Comparison of ENCODE assay signal across 27 cellular contexts in genomic region chr20:6999381-6999780, GRCh38.
"Had no signal": no experiment of that assay in that cellular context is flagged by ENCODE, and none has a peak within 500 bp of the region (broad histone marks: within the 10 kb centered on the region; RNA-seq: fewer than 3 reads in every experiment).

No MANE protein-coding gene starts in this region.

- DNase-seq: activated CD4-positive, alpha-beta memory T cell treated with anti-CD3 and anti-CD28 coated beads for 36 hours; activated CD4-positive, alpha-beta T cell treated with anti-CD3 and anti-CD28 coated beads for 36 hours; activated CD4-positive, alpha-beta T cell treated with anti-CD3 and anti-CD28 coated beads, Interleukin-2, amount 10 ng/mL, durations not matched to agents 24 days and 14 days; activated CD4-positive, CD25-positive, alpha-beta regulatory T cell; activated CD4-positive, CD25-positive, alpha-beta regulatory T cell treated with anti-CD3 and anti-CD28 coated beads, Interleukin-2, amount 50 U/mL, for 72 hours; activated CD8-positive, alpha-beta memory T cell treated with anti-CD3 and anti-CD28 coated beads, Interleukin-2, amount 10 ng/mL, durations not matched to agents 7 days and 5 days; activated CD8-positive, alpha-beta memory T cell treated with anti-CD3 and anti-CD28 coated beads, Interleukin-2, amount 50 U/mL, for 4 hours; activated CD8-positive, alpha-beta T cell treated with anti-CD3 and anti-CD28 coated beads, Interleukin-2, amount 10 ng/mL, durations not matched to agents 7 days and 5 days; activated effector memory CD4-positive, alpha-beta T cell treated with anti-CD3 and anti-CD28 coated beads, Interleukin-2, amount 50 U/mL, for 16 hours; activated naive CD4-positive, alpha-beta T cell treated with anti-CD3 and anti-CD28 coated beads for 36 hours; activated naive CD8-positive, alpha-beta T cell treated with anti-CD3 and anti-CD28 coated beads for 36 hours; activated naive CD8-positive, alpha-beta T cell treated with anti-CD3 and anti-CD28 coated beads, Interleukin-2, amount 50 U/mL, for 24 hours; activated T-cell treated with anti-CD3 and anti-CD28 coated beads, Interleukin-2, amount 50 U/mL, for 1 hour; activated T-cell treated with anti-CD3 and anti-CD28 coated beads, Interleukin-2, amount 50 U/mL, for 48 hours; adrenal gland; amygdala; aorta; body of pancreas; central memory CD4-positive, alpha-beta T cell; dorsolateral prefrontal cortex; effector memory CD4-positive, alpha-beta T cell; endodermal cell; foreskin fibroblast; head of caudate nucleus; T-helper 17 cell; T1000 had no signal

- ATAC-seq: activated CD4-positive, alpha-beta T cell treated with anti-CD3 and anti-CD28 coated beads for 36 hours; activated CD8-positive, alpha-beta memory T cell treated with anti-CD3 and anti-CD28 coated beads, Interleukin-2, amount 10 ng/mL, durations not matched to agents 7 days and 5 days; activated CD8-positive, alpha-beta T cell treated with anti-CD3 and anti-CD28 coated beads, Interleukin-2, amount 10 ng/mL, durations not matched to agents 7 days and 5 days; activated naive CD8-positive, alpha-beta T cell treated with anti-CD3 and anti-CD28 coated beads, Interleukin-2, amount 50 U/mL, for 24 hours; body of pancreas; esophagus mucosa; T-helper 17 cell had no signal
